10 cellular contexts compared by ENCODE assay signal in the genomic region with DNA sequence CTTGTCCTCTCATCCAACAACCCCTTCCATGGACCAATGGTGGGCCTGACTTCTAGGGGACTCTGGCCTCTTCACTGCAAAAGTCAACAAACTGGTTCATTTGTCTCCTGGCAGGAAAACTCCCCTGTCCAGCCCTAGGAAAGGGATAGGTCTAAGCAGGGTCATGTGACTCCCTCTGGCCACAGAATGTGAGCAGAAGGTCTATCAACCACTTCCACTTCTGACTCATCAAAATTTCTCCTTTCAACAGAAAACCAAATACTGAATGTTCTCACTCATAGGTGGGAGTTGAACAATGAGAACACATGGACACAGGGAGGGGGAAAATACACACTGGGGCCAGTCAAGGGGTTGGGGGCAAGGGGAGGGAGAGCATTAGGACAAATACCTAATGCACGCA. TPM values are rescaled to one million over a fixed set of nuclear protein-coding genes. Genes with fewer than 3 reads are reported as not detected.
DNase-seq lines count a peak whose midpoint lies in the region; ATAC-seq and TF ChIP-seq lines count a peak whose summit lies in the region.
"Had no signal": no experiment of that assay in that cellular context is flagged by ENCODE, and none has a peak within 500 bp of the region (broad histone marks: within the 10 kb centered on the region; RNA-seq: fewer than 3 reads in every experiment).

No MANE protein-coding gene starts in this region.

- TF ChIP-seq CTCF in HCT116 (IDR thresholded peaks at IDR 0.05 in 2 of 3, conservative IDR thresholded peaks at IDR 0.05 in 1 of 3; ENCODE audit: borderline replicate concordance in 1 of 3, insufficient read depth in 1 of 3, low read depth in 2 of 3, low read length in 2 of 3) (no peak), neural progenitor cell (IDR thresholded peaks at IDR 0.05) (no peak)

- TF ChIP-seq RAD21 in HCT116 (IDR thresholded peaks at IDR 0.05; ENCODE audit: low read depth) = no peak

- no peaks in the 10 kb centered on the region for H3K36me3 ChIP-seq in HCT116 (ENCODE audit: control insufficient read depth in 1 of 2, insufficient read depth in 2 of 2, low read length in 2 of 2)
- H3K36me3 ChIP-seq in neural progenitor cell = no peaks in the 10 kb centered on the region

- no peaks in the 10 kb centered on the region for H3K9me2 ChIP-seq in HCT116 (ENCODE audit: insufficient read depth)

- H3K9me3 ChIP-seq in HCT116 (ENCODE audit: control insufficient read depth in 1 of 2, insufficient read depth in 1 of 2, low read depth in 1 of 2, low read length in 2 of 2) = no peaks in the 10 kb centered on the region
- H3K9me3 ChIP-seq in neural progenitor cell (ENCODE audit: low read depth) = no peaks in the 10 kb centered on the region

- H3K27ac Mint-ChIP-seq in neural progenitor cell = no peak overlapping the region
- H3K27ac Mint-ChIP-seq: stimulated activated naive CD8-positive, alpha-beta T cell treated with anti-CD3 and anti-CD28 coated beads, Interleukin-15, Interleukin-2, amounts not matched to agents 100 ng/mL and 50 ng/mL, for 24 hours had no signal

- no peak overlapping the region for H3K27ac ChIP-seq in HCT116 (ENCODE audit: low read depth, low read length)
- no peak overlapping the region for H3K27ac ChIP-seq in neural progenitor cell

- H3K4me3 ChIP-seq in HCT116 (replicated peaks in 1 of 2; ENCODE audit: low read depth in 1 of 2, low read length in 2 of 2) = no peak overlapping the region
- H3K4me3 ChIP-seq in neural progenitor cell = no peak overlapping the region

- H3K9me3 Mint-ChIP-seq in neural progenitor cell = no peaks in the 10 kb centered on the region
- H3K9me3 Mint-ChIP-seq: stimulated activated naive CD8-positive, alpha-beta T cell treated with anti-CD3 and anti-CD28 coated beads, Interleukin-15, Interleukin-2, amounts not matched to agents 100 ng/mL and 50 ng/mL, for 24 hours had no signal

- no peaks in the 10 kb centered on the region for H3K4me1 Mint-ChIP-seq in neural progenitor cell

- TF ChIP-seq POLR2A in HCT116 (IDR thresholded peaks at IDR 0.05; ENCODE audit: borderline replicate concordance, extremely low read depth, insufficient read depth, insufficient read length) = no peak

- POLR2A ChIA-PET in HCT116 (lab: Charles Lee) = no interaction called here

- H3F3A ChIP-seq in neural progenitor cell (ENCODE audit: low read depth) = no peaks in the 10 kb centered on the region

- H3K9ac ChIP-seq in HCT116 (ENCODE audit: low read length) (no peak overlapping the region), neural progenitor cell (no peak overlapping the region)

- H3K4me3 Mint-ChIP-seq in neural progenitor cell = peak overlapping the region; percentile 30
- H3K4me3 Mint-ChIP-seq: stimulated activated naive CD8-positive, alpha-beta T cell treated with anti-CD3 and anti-CD28 coated beads, Interleukin-15, Interleukin-2, amounts not matched to agents 100 ng/mL and 50 ng/mL, for 24 hours had no signal

- H2AFZ ChIP-seq in HCT116 (ENCODE audit: low read depth, low read length, poor library complexity, severe bottlenecking) (no peak overlapping the region), neural progenitor cell (replicated peaks) (no peak overlapping the region)

- RAD21 ChIA-PET in HCT116 (lab: Charles Lee; ENCODE audit: low non-redundant PET in 1 of 2, low total read pairs in 2 of 2, uncharacterized antibody in 2 of 2, unreplicated experiment in 2 of 2) = no interaction called here

- CTCF ChIA-PET in HCT116 (lab: Charles Lee) = no interaction called here

- H3K27me3 ChIP-seq in HCT116 (ENCODE audit: insufficient read depth, low read length) (no peaks in the 10 kb centered on the region), neural progenitor cell (no peaks in the 10 kb centered on the region)

- H3K4me1 ChIP-seq in HCT116 (ENCODE audit: control insufficient read depth in 1 of 2, insufficient read depth in 2 of 2, low read length in 2 of 2) (peaks cover 7 to 10% of the 10 kb centered on the region in 2 experiments), neural progenitor cell (no peaks in the 10 kb centered on the region)

- H3K27me3 Mint-ChIP-seq in neural progenitor cell (ENCODE audit: insufficient read depth, low read depth) = peaks cover 10% of the 10 kb centered on the region
- H3K27me3 Mint-ChIP-seq: stimulated activated naive CD8-positive, alpha-beta T cell treated with anti-CD3 and anti-CD28 coated beads, Interleukin-15, Interleukin-2, amounts not matched to agents 100 ng/mL and 50 ng/mL, for 24 hours had no signal

- DNase-seq in HCT116 (ENCODE audit: low read depth, low spot score) (no peak), RPMI8226 (peak; percentile 10), neural progenitor cell (ENCODE audit: low spot score) (no peak), DMS153 treated with DMSO at 0.1 percent for 48 hours (lab: John Stamatoyannopoulos, UW; ENCODE audit: unreplicated experiment) (no peak), NCI-H524 (lab: John Stamatoyannopoulos, UW) (no peak), NCI-H510A treated with DMSO at 0.1 percent for 48 hours (lab: John Stamatoyannopoulos, UW) (no peak)
- DNase-seq: activated effector memory CD4-positive, alpha-beta T cell treated with Interleukin-2 at 50 U/mL for 16 hours; DMS79 treated with DMSO at 0.1 percent for 48 hours had no signal

- intact Hi-C loops in HCT116 (cut with micrococcal nuclease) = no loop called here

- H4K20me1 ChIP-seq in HCT116 (ENCODE audit: insufficient read depth) (no peaks in the 10 kb centered on the region), neural progenitor cell (ENCODE audit: low read depth) (no peaks in the 10 kb centered on the region)

- H3K79me2 ChIP-seq in HCT116 (ENCODE audit: insufficient read depth, low read length) (no peaks in the 10 kb centered on the region), neural progenitor cell (ENCODE audit: low read depth) (no peaks in the 10 kb centered on the region)

- H3K4me2 ChIP-seq in HCT116 (ENCODE audit: low read length) (peak overlapping the region; percentile 53), neural progenitor cell (no peak overlapping the region)

- BruUV-seq in HCT116 (replicated peaks; lab: Mats Ljungman, UMichigan) = no TSS peak

- H3K36me3 Mint-ChIP-seq in neural progenitor cell = no peaks in the 10 kb centered on the region

- peak; percentile 66 for ATAC-seq in GM18858 (IDR thresholded peaks at IDR 0.05; ENCODE audit: unreplicated experiment)
- peak; percentile 81 for ATAC-seq in HCT116

TF ChIP-seq in HCT116, 20 proteins besides CTCF, POLR2A, EP300 and RAD21:
- TF ChIP-seq JUND (IDR thresholded peaks at IDR 0.05) = no peak
- no peak for TF ChIP-seq SP1 (IDR thresholded peaks at IDR 0.05; ENCODE audit: low read depth)
- TF ChIP-seq CEBPB (IDR thresholded peaks at IDR 0.05; ENCODE audit: low read depth) = no peak
- no peak for TF ChIP-seq TCF7L2 (IDR thresholded peaks at IDR 0.05; ENCODE audit: borderline replicate concordance, extremely low read depth, insufficient read depth, insufficient read length)
- no peak for TF ChIP-seq SIN3A (IDR thresholded peaks at IDR 0.05; ENCODE audit: low read depth)
- TF ChIP-seq POLR2AphosphoS5 (IDR thresholded peaks at IDR 0.05; ENCODE audit: low read depth, low read length) = no peak
- TF ChIP-seq, protein P1, sequence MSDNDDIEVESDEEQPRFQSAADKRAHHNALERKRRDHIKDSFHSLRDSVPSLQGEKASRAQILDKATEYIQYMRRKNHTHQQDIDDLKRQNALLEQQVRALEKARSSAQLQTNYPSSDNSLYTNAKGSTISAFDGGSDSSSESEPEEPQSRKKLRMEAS (IDR thresholded peaks at IDR 0.05) = no peak
- no peak for TF ChIP-seq ELF1 (IDR thresholded peaks at IDR 0.05; ENCODE audit: borderline replicate concordance, low read depth)

RNA-seq across cellular contexts. Expression of a gene that starts 1.3 kb away (rescaled TPM):
- total RNA-seq in HCT116 (2021; ENCODE audit: unreplicated experiment) = not detected
- 0.01 TPM in 1 of 2 replicates, not detected in the other for polyA plus RNA-seq in HCT116 (2012)
- total RNA-seq in neural progenitor cell (ENCODE audit: low replicate concordance) = not detected in 2 replicates
